In the genomic region with DNA sequence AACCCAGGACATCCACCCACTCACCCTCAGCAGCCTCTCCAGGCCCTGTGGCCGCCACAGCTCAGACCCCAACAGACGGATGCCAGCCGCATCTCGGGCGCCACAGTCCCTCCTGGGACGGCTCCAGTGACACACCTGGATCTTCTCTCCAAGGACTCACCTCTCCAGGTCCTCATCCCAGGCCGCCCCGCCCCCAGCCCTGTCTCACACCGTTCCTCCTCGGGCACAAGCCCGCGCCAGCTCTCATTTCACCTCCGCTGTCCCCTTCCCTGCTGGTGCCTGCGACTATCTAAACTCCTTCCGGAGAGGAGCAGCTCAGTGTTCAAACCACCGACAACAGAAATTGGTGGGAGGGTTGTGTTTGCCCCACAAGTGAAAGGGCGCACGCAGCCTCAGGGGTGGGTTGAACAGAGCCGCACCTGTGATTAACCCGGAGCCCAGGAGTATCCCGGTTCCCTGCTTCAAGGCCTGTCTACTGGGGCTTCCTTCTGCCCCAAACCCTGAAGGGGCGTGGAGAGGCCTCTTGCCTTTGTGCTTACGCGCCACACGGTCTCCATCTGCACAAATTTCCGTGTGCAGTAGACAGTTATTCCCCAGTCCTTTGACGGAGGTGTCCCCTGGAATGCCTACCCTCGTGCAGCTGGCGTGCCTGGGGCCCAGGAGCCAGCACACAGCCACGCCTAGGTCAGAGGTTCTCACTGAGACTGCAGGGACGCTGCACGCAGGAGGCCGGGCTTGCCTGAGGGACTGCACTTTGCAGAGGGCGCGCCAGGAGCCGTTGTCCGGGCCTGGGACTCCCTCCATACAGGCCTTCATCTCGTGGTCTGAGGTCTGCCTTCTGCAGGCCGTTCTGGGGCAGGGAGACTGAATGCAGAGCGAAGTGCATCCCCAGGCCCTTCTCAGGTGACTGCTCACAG, we compare ENCODE assay signal across 1 cellular context.
TF ChIP-seq lines count a peak whose summit lies in the region.

No MANE protein-coding gene starts in this region.

TF ChIP-seq in GM23338, 12 proteins besides CTCF, POLR2A, EP300 and RAD21:
- no peak for TF ChIP-seq POLR2AphosphoS5 (IDR thresholded peaks at IDR 0.05; ENCODE audit: low read depth)
- TF ChIP-seq ZNF114 (CRISPR knock-in tag; IDR thresholded peaks at IDR 0.05) = no peak
- TF ChIP-seq EZH2 (IDR thresholded peaks at IDR 0.05; ENCODE audit: low read depth, unreplicated experiment) = no peak
- no peak for TF ChIP-seq STAT1 (IDR thresholded peaks at IDR 0.05; ENCODE audit: unreplicated experiment)
- TF ChIP-seq CREB1 (CRISPR knock-in tag; IDR thresholded peaks at IDR 0.05; ENCODE audit: low read depth) = no peak
- TF ChIP-seq ZNF331 (CRISPR knock-in tag; IDR thresholded peaks at IDR 0.05; ENCODE audit: low read depth) = no peak
- TF ChIP-seq JUNB (IDR thresholded peaks at IDR 0.05; ENCODE audit: unreplicated experiment) = no peak
- TF ChIP-seq, protein P1, sequence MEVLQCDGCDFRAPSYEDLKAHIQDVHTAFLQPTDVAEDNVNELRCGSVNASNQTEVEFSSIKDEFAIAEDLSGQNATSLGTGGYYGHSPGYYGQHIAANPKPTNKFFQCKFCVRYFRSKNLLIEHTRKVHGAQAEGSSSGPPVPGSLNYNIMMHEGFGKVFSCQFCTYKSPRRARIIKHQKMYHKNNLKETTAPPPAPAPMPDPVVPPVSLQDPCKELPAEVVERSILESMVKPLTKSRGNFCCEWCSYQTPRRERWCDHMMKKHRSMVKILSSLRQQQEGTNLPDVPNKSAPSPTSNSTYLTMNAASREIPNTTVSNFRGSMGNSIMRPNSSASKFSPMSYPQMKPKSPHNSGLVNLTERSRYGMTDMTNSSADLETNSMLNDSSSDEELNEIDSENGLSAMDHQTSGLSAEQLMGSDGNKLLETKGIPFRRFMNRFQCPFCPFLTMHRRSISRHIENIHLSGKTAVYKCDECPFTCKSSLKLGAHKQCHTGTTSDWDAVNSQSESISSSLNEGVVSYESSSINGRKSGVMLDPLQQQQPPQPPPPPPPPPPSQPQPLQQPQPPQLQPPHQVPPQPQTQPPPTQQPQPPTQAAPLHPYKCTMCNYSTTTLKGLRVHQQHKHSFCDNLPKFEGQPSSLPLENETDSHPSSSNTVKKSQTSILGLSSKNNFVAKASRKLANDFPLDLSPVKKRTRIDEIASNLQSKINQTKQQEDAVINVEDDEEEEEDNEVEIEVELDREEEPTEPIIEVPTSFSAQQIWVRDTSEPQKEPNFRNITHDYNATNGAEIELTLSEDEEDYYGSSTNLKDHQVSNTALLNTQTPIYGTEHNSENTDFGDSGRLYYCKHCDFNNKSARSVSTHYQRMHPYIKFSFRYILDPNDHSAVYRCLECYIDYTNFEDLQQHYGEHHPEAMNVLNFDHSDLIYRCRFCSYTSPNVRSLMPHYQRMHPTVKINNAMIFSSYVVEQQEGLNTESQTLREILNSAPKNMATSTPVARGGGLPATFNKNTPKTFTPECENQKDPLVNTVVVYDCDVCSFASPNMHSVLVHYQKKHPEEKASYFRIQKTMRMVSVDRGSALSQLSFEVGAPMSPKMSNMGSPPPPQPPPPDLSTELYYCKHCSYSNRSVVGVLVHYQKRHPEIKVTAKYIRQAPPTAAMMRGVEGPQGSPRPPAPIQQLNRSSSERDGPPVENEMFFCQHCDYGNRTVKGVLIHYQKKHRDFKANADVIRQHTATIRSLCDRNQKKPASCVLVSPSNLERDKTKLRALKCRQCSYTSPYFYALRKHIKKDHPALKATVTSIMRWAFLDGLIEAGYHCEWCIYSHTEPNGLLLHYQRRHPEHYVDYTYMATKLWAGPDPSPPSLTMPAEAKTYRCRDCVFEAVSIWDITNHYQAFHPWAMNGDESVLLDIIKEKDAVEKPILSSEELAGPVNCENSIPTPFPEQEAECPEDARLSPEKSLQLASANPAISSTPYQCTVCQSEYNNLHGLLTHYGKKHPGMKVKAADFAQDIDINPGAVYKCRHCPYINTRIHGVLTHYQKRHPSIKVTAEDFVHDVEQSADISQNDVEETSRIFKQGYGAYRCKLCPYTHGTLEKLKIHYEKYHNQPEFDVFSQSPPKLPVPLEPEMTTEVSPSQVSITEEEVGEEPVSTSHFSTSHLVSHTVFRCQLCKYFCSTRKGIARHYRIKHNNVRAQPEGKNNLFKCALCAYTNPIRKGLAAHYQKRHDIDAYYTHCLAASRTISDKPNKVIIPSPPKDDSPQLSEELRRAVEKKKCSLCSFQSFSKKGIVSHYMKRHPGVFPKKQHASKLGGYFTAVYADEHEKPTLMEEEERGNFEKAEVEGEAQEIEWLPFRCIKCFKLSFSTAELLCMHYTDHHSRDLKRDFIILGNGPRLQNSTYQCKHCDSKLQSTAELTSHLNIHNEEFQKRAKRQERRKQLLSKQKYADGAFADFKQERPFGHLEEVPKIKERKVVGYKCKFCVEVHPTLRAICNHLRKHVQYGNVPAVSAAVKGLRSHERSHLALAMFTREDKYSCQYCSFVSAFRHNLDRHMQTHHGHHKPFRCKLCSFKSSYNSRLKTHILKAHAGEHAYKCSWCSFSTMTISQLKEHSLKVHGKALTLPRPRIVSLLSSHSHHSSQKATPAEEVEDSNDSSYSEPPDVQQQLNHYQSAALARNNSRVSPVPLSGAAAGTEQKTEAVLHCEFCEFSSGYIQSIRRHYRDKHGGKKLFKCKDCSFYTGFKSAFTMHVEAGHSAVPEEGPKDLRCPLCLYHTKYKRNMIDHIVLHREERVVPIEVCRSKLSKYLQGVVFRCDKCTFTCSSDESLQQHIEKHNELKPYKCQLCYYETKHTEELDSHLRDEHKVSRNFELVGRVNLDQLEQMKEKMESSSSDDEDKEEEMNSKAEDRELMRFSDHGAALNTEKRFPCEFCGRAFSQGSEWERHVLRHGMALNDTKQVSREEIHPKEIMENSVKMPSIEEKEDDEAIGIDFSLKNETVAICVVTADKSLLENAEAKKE (CRISPR knock-in tag; IDR thresholded peaks at IDR 0.05) = no peak
- TF ChIP-seq NANOG (IDR thresholded peaks at IDR 0.05; ENCODE audit: borderline replicate concordance) = no peak
- TF ChIP-seq, protein P2, sequence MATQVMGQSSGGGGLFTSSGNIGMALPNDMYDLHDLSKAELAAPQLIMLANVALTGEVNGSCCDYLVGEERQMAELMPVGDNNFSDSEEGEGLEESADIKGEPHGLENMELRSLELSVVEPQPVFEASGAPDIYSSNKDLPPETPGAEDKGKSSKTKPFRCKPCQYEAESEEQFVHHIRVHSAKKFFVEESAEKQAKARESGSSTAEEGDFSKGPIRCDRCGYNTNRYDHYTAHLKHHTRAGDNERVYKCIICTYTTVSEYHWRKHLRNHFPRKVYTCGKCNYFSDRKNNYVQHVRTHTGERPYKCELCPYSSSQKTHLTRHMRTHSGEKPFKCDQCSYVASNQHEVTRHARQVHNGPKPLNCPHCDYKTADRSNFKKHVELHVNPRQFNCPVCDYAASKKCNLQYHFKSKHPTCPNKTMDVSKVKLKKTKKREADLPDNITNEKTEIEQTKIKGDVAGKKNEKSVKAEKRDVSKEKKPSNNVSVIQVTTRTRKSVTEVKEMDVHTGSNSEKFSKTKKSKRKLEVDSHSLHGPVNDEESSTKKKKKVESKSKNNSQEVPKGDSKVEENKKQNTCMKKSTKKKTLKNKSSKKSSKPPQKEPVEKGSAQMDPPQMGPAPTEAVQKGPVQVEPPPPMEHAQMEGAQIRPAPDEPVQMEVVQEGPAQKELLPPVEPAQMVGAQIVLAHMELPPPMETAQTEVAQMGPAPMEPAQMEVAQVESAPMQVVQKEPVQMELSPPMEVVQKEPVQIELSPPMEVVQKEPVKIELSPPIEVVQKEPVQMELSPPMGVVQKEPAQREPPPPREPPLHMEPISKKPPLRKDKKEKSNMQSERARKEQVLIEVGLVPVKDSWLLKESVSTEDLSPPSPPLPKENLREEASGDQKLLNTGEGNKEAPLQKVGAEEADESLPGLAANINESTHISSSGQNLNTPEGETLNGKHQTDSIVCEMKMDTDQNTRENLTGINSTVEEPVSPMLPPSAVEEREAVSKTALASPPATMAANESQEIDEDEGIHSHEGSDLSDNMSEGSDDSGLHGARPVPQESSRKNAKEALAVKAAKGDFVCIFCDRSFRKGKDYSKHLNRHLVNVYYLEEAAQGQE (IDR thresholded peaks at IDR 0.05; ENCODE audit: unreplicated experiment) = no peak
TF ChIP-seq in GM23338: peak in this region for 0.
